In the genomic region with DNA sequence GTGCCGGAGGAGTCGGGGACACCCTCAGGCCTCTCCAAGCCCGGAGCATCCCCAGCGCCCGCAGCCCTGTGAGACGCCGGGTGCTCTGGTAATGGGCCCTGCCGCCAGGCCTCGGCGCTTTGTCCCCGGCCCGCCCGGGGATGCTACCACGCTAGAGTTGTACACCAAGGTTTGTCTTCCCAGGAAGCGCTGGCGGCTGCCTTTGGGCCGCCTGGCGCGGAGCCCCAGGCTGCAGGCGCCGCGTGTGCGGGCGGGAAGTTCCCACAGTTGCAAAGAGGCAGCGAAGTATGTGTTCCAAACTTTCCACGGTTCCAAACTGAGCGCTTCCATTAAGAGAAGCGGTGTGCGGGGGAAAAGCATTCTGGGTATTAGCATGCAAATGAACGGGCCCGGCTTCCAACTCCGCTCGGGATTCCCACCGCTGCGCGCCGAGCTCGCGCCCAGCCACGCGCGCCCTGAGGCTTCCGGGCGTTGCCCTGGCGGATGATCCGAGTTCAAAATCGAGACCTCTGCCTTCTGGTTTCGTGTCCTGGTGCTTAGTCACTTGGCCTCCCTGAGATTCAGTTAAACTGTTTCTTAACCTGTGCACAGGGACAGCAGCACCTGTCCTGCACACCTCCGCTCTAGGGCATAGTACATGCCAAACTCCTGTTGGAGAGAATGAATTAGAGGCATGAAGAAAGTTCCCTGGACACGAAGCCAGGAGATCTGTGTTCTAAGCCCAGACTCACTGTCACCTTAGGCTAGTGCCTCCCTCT, we compare ENCODE assay signal across 8 cellular contexts. TPM values are rescaled to one million over a fixed set of nuclear protein-coding genes. Genes with fewer than 3 reads are reported as not detected.
DNase-seq lines count a peak whose midpoint lies in the region; ATAC-seq, FAIRE-seq and TF ChIP-seq lines count a peak whose summit lies in the region.

No MANE protein-coding gene starts in this region.

- peaks cover 39% of the 10 kb centered on the region for H3K4me1 ChIP-seq in endothelial cell of umbilical vein (ENCODE audit: control insufficient read depth, extremely low read depth, insufficient read depth, low read length)

- peaks cover 19% of the 10 kb centered on the region for H3K79me2 ChIP-seq in endothelial cell of umbilical vein (ENCODE audit: control insufficient read depth, insufficient read depth, low read length)

- H4K20me1 ChIP-seq in endothelial cell of umbilical vein (replicated peaks; ENCODE audit: control insufficient read depth, extremely low read depth, insufficient read depth, low read length): no peaks in the 10 kb centered on the region

- FAIRE-seq in endothelial cell of umbilical vein (lab: Jason Lieb, UNC): peak; percentile 82

- no TSS peak for BruUV-seq in endothelial cell of umbilical vein (replicated peaks; lab: Mats Ljungman, UMichigan)

- no peaks in the 10 kb centered on the region for H3K27me3 Mint-ChIP-seq in mesothelial cell of epicardium (ENCODE audit: low read depth)

- peak overlapping the region; percentile 82 for H3K4me2 ChIP-seq in endothelial cell of umbilical vein (ENCODE audit: insufficient read depth, low read length)

- dilution Hi-C loops in endothelial cell of umbilical vein (cut with MboI; ENCODE audit: extremely low pct_ligation_motif_present, low sequenced_read_pairs): no loop called here

- no peaks in the 10 kb centered on the region for H3K36me3 Mint-ChIP-seq in mesothelial cell of epicardium

- peaks cover 0 to 5% of the 10 kb centered on the region in 2 experiments for H3K27me3 ChIP-seq in endothelial cell of umbilical vein (ENCODE audit: control insufficient read depth in 2 of 2, insufficient read depth in 2 of 2, low read length in 2 of 2)

- no peaks in the 10 kb centered on the region for H3K9me3 Mint-ChIP-seq in mesothelial cell of epicardium

- peak overlapping the region; percentile 79 for H3K9ac ChIP-seq in endothelial cell of umbilical vein (replicated peaks; ENCODE audit: extremely low read depth, insufficient read depth, low read length)

- H3K27ac ChIP-seq in endothelial cell of umbilical vein (ENCODE audit: insufficient read depth, low read depth, low read length): peak overlapping the region; percentile 63

- TF ChIP-seq POLR2A in endothelial cell of umbilical vein (IDR thresholded peaks at IDR 0.05; ENCODE audit: low read depth, low read length): peak; percentile 77

- H3K27ac Mint-ChIP-seq in mesothelial cell of epicardium: peak overlapping the region; percentile 91

- H3K36me3 ChIP-seq in endothelial cell of umbilical vein (ENCODE audit: control insufficient read depth in 2 of 2, extremely low read depth in 1 of 2, insufficient read depth in 2 of 2, low read length in 2 of 2): peaks cover 0 to 4% of the 10 kb centered on the region in 2 experiments

- no peaks in the 10 kb centered on the region for H3K9me1 ChIP-seq in endothelial cell of umbilical vein (replicated peaks; ENCODE audit: control insufficient read depth, extremely low read depth, insufficient read depth, low read length)

- intact Hi-C loops in endothelial cell of umbilical vein (cut with micrococcal nuclease): loop anchor here (1.0 to 2.0 kb wide), 2 partner anchors 52 to 283 kb away; a partner anchor contains a TSS

- H3K4me3 Mint-ChIP-seq in mesothelial cell of epicardium: peak overlapping the region; percentile 79

- H3K4me1 Mint-ChIP-seq in mesothelial cell of epicardium: peaks cover 38% of the 10 kb centered on the region

- CTCF ChIA-PET in endothelial cell of umbilical vein (lab: Charles Lee): interaction anchor here (0.6 to 2.6 kb wide), 5 partner anchors 12 to 52 kb away, joined by 3 to 9 read pairs (median 4); a partner anchor contains a TSS

- H3K9me3 ChIP-seq in endothelial cell of umbilical vein (replicated peaks; ENCODE audit: control insufficient read depth, insufficient read depth, low read length): no peaks in the 10 kb centered on the region

- POLR2A ChIA-PET in endothelial cell of umbilical vein (lab: Charles Lee): no interaction called here

- ATAC-seq in HG02610 (IDR thresholded peaks at IDR 0.05; ENCODE audit: unreplicated experiment): peak; percentile 39
- ATAC-seq in GM18517 (IDR thresholded peaks at IDR 0.05; ENCODE audit: unreplicated experiment): no peak

- TF ChIP-seq CTCF in endothelial cell of umbilical vein (IDR thresholded peaks at IDR 0.05; ENCODE audit: extremely low read depth in 1 of 2, insufficient read depth in 1 of 2, low read depth in 1 of 2, low read length in 2 of 2): no peak
- no peak for TF ChIP-seq CTCF in mesothelial cell of epicardium (IDR thresholded peaks at IDR 0.05; ENCODE audit: unreplicated experiment)

- peak; percentile 80 for DNase-seq in CD1c-positive myeloid dendritic cell (ENCODE audit: extremely low spot score)
- peak; percentile 33 for DNase-seq in NOMO-1 treated with dmso at 0.1 percent for 144 hours (lab: John Stamatoyannopoulos, UW; ENCODE audit: unreplicated experiment)
- DNase-seq in activated T-cell treated with anti-CD3 and anti-CD28 coated beads for 1 hour (ENCODE audit: low read depth): peak; percentile 25
- peak; percentile 68 for DNase-seq in endothelial cell of umbilical vein (ENCODE audit: low read depth, low spot score)
- peak in 1 of 2 experiments; percentile 72 for DNase-seq in mesothelial cell of epicardium (ENCODE audit: low spot score in 2 of 2, unreplicated experiment in 2 of 2)
- DNase-seq in stimulated activated CD8-positive, alpha-beta memory T cell treated with anti-CD3 and anti-CD28 coated beads, Interleukin-2, amount 100 ng/mL, for 1 hour (ENCODE audit: low read depth in 2 of 2): peak; percentile 4 to 10

- peak overlapping the region; percentile 54 to 75 (median 67) for H3K4me3 ChIP-seq in endothelial cell of umbilical vein (replicated peaks in 1 of 3; ENCODE audit: insufficient read depth in 1 of 3, low read depth in 1 of 3, low read length in 3 of 3)

- peak overlapping the region; percentile 69 for H2AFZ ChIP-seq in endothelial cell of umbilical vein (ENCODE audit: low read depth, low read length)

TF ChIP-seq in endothelial cell of umbilical vein, 7 proteins besides CTCF, POLR2A, EP300 and RAD21:
- TF ChIP-seq JUN (IDR thresholded peaks at IDR 0.05; ENCODE audit: borderline replicate concordance, insufficient read depth, insufficient read length, low read depth) (no peak), FOS (IDR thresholded peaks at IDR 0.05; ENCODE audit: borderline replicate concordance, insufficient read depth, low read length) (no peak), POLR2AphosphoS5 (IDR thresholded peaks at IDR 0.05; ENCODE audit: insufficient read depth, low read depth, low read length) (no peak)
- TF ChIP-seq, protein P1, sequence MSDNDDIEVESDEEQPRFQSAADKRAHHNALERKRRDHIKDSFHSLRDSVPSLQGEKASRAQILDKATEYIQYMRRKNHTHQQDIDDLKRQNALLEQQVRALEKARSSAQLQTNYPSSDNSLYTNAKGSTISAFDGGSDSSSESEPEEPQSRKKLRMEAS (IDR thresholded peaks at IDR 0.05; ENCODE audit: insufficient read depth, insufficient read length): no peak

RNA-seq across cellular contexts. Expression of a gene that starts 1.3 kb away (rescaled TPM):
- 22.9 and 23.7 TPM in 2 replicates for total RNA-seq in endothelial cell of umbilical vein
- polyA plus RNA-seq in endothelial cell of umbilical vein: 19.7 and 20.5 TPM in 2 replicates
- 14.7 and 14.8 TPM in 2 replicates for polyA plus RNA-seq in endothelial cell of umbilical vein (2011; cell fraction: cytosol; rRNA removed)
- polyA plus RNA-seq in endothelial cell of umbilical vein (2011; cell fraction: nucleus; rRNA removed): 21.5 and 24.5 TPM in 2 replicates
- 14.9 TPM in 2 replicates for polyA plus RNA-seq in endothelial cell of umbilical vein (2012)
- 30.2 TPM in 2 replicates for polyA minus RNA-seq in endothelial cell of umbilical vein
- polyA minus RNA-seq in endothelial cell of umbilical vein (2011; cell fraction: cytosol; rRNA and poly(A)+ RNA removed): 20.6 TPM
- 15.8 and 20.4 TPM in 2 replicates for polyA minus RNA-seq in endothelial cell of umbilical vein (2011; cell fraction: nucleus; rRNA and poly(A)+ RNA removed)
- total RNA-seq in mesothelial cell of epicardium: 70.9 to 73.6 TPM (median 71.7 TPM) in 3 replicates

RNA-seq across cellular contexts. Expression of a gene that starts 52.0 kb away (rescaled TPM):
- total RNA-seq in endothelial cell of umbilical vein (51.6 and 65.1 TPM in 2 replicates), mesothelial cell of epicardium (57.8 to 62.9 TPM (median 59.1 TPM) in 3 replicates)
- 30.6 and 37.7 TPM in 2 replicates for polyA plus RNA-seq in endothelial cell of umbilical vein
- 59.1 and 63.9 TPM in 2 replicates for polyA plus RNA-seq in endothelial cell of umbilical vein (2011; cell fraction: cytosol; rRNA removed)
- 37.1 and 39.9 TPM in 2 replicates for polyA plus RNA-seq in endothelial cell of umbilical vein (2011; cell fraction: nucleus; rRNA removed)
- polyA plus RNA-seq in endothelial cell of umbilical vein (2012): 53.3 and 75.5 TPM in 2 replicates
- 52.2 and 64.2 TPM in 2 replicates for polyA minus RNA-seq in endothelial cell of umbilical vein
- 49.9 TPM for polyA minus RNA-seq in endothelial cell of umbilical vein (2011; cell fraction: cytosol; rRNA and poly(A)+ RNA removed)
- 22.8 and 45.4 TPM in 2 replicates for polyA minus RNA-seq in endothelial cell of umbilical vein (2011; cell fraction: nucleus; rRNA and poly(A)+ RNA removed)

RNA-seq across cellular contexts. Expression of a gene that starts 55.1 kb away (rescaled TPM):
- total RNA-seq in endothelial cell of umbilical vein (7.7 and 8.4 TPM in 2 replicates), mesothelial cell of epicardium (16.9 to 19.1 TPM (median 17.4 TPM) in 3 replicates)
- 11.1 and 13.2 TPM in 2 replicates for polyA plus RNA-seq in endothelial cell of umbilical vein
- 9.5 and 12.6 TPM in 2 replicates for polyA plus RNA-seq in endothelial cell of umbilical vein (2011; cell fraction: cytosol; rRNA removed)
- polyA plus RNA-seq in endothelial cell of umbilical vein (2011; cell fraction: nucleus; rRNA removed): 8.8 TPM in 2 replicates
- polyA plus RNA-seq in endothelial cell of umbilical vein (2012): 12.8 and 19.8 TPM in 2 replicates
- polyA minus RNA-seq in endothelial cell of umbilical vein: 10.6 and 10.9 TPM in 2 replicates
- polyA minus RNA-seq in endothelial cell of umbilical vein (2011; cell fraction: cytosol; rRNA and poly(A)+ RNA removed): 1.0 TPM
- 7.2 and 7.8 TPM in 2 replicates for polyA minus RNA-seq in endothelial cell of umbilical vein (2011; cell fraction: nucleus; rRNA and poly(A)+ RNA removed)
